In genomic region chr2:18560797-18561085, GRCh38 we compare ENCODE assay signal across 8 cellular contexts. TPM values are rescaled to one million over a fixed set of nuclear protein-coding genes. Genes with fewer than 3 reads are reported as not detected.
DNase-seq lines count a peak whose midpoint lies in the region; ATAC-seq and TF ChIP-seq lines count a peak whose summit lies in the region.

No MANE protein-coding gene starts in this region.

- BruUV-seq in A673 (replicated peaks; lab: Mats Ljungman, UMichigan) = no TSS peak

- H3K27ac ChIP-seq in A673 (ENCODE audit: low read depth, low read length, poor library complexity, severe bottlenecking) = peak overlapping the region; percentile 93
- peak overlapping the region; percentile 96 to 98 for H3K27ac ChIP-seq in tibial artery

- no peaks in the 10 kb centered on the region for H3K27me3 Mint-ChIP-seq in activated CD4-positive, alpha-beta memory T cell treated with anti-CD3 and anti-CD28 coated beads for 36 hours
- peaks cover 7 to 12% (median 8%) of the 10 kb centered on the region in 3 donors for H3K27me3 Mint-ChIP-seq in immature natural killer cell (ENCODE audit: low read depth in 3 of 3)

- DNase-seq in A673 (ENCODE audit: low spot score) (no peak), immature natural killer cell (no peak), tibial artery (no peak), superior temporal gyrus (ENCODE audit: extremely low spot score) (no peak)
- DNase-seq in activated CD4-positive, alpha-beta memory T cell treated with anti-CD3 and anti-CD28 coated beads for 36 hours = no peak
- DNase-seq in activated CD4-positive, CD25-positive, alpha-beta regulatory T cell (lab: John Stamatoyannopoulos, UW) = no peak

- H3K9me3 ChIP-seq in A673 (ENCODE audit: low read depth, low read length, poor library complexity, severe bottlenecking) = no peaks in the 10 kb centered on the region
- peaks cover 0 to 6% (median 4%) of the 10 kb centered on the region in 3 donors for H3K9me3 ChIP-seq in tibial artery

- H3K27ac Mint-ChIP-seq in activated CD4-positive, alpha-beta memory T cell treated with anti-CD3 and anti-CD28 coated beads for 36 hours = peak overlapping the region; percentile 86
- H3K27ac Mint-ChIP-seq in immature natural killer cell = peak overlapping the region; percentile 94 to 97 (median 95)

- TF ChIP-seq CTCF in A673 (conservative IDR thresholded peaks at IDR 0.05; ENCODE audit: low read depth, low read length) (no peak), tibial artery (IDR thresholded peaks at IDR 0.05) (no peak)

- ATAC-seq in GM21367 (IDR thresholded peaks at IDR 0.05; ENCODE audit: unreplicated experiment) (peak; percentile 1), HG03045 (IDR thresholded peaks at IDR 0.05; ENCODE audit: unreplicated experiment) (no peak)

- H3K4me1 Mint-ChIP-seq in activated CD4-positive, alpha-beta memory T cell treated with anti-CD3 and anti-CD28 coated beads for 36 hours (ENCODE audit: low read depth) = peaks cover 33% of the 10 kb centered on the region
- H3K4me1 Mint-ChIP-seq in immature natural killer cell = peaks cover 30 to 44% of the 10 kb centered on the region in 2 donors

- peak overlapping the region; percentile 90 for H3K4me3 Mint-ChIP-seq in activated CD4-positive, alpha-beta memory T cell treated with anti-CD3 and anti-CD28 coated beads for 36 hours
- H3K4me3 Mint-ChIP-seq in immature natural killer cell = peak overlapping the region; percentile 93 to 97 (median 93)

- no peaks in the 10 kb centered on the region for H3K9me3 Mint-ChIP-seq in activated CD4-positive, alpha-beta memory T cell treated with anti-CD3 and anti-CD28 coated beads for 36 hours
- H3K9me3 Mint-ChIP-seq in immature natural killer cell = peaks cover 0 to 7% (median 0%) of the 10 kb centered on the region in 6 donors

- intact Hi-C loops in A673 (cut with micrococcal nuclease; ENCODE audit: unreplicated experiment) = no loop called here
- intact Hi-C loops in activated CD4-positive, alpha-beta memory T cell treated with anti-CD3 and anti-CD28 coated beads for 36 hours (cut with micrococcal nuclease) = loop anchor here (1.0 to 5.0 kb wide), 5 partner anchors 16 to 1340 kb away; partner anchors contain the start of gene SMC6
- intact Hi-C loops in tibial artery (cut with DNase I; ENCODE audit: low total_unique reads) = no loop called here

- CTCF ChIA-PET in A673 (lab: Charles Lee) = no interaction called here
- CTCF ChIA-PET in activated CD4-positive, alpha-beta memory T cell treated with anti-CD3 and anti-CD28 coated beads for 36 hours (lab: Charles Lee) = interaction anchor here (1.3 kb wide), 1 partner anchor 10 kb away, joined by 3 read pairs; no protein-coding TSS in a partner anchor

- peaks cover 21% of the 10 kb centered on the region for H3K36me3 Mint-ChIP-seq in activated CD4-positive, alpha-beta memory T cell treated with anti-CD3 and anti-CD28 coated beads for 36 hours
- peaks cover 10 to 18% (median 11%) of the 10 kb centered on the region in 3 donors for H3K36me3 Mint-ChIP-seq in immature natural killer cell

- no peaks in the 10 kb centered on the region for H3K27me3 ChIP-seq in A673 (replicated peaks; ENCODE audit: insufficient read depth, low read depth, low read length, poor library complexity)
- no peaks in the 10 kb centered on the region for H3K27me3 ChIP-seq in tibial artery

- H3K4me1 ChIP-seq in A673 (ENCODE audit: insufficient read depth, low read length, poor library complexity, severe bottlenecking) = peaks cover 15% of the 10 kb centered on the region
- H3K4me1 ChIP-seq in tibial artery = peaks cover 0 to 43% (median 20%) of the 10 kb centered on the region in 4 donors

- H3K36me3 ChIP-seq in A673 (ENCODE audit: insufficient read depth, low read length, poor library complexity, severe bottlenecking) (peaks cover 6% of the 10 kb centered on the region), tibial artery (peaks cover 0 to 7% (median 6%) of the 10 kb centered on the region in 3 donors)

- POLR2A ChIA-PET in A673 (lab: Charles Lee; ENCODE audit: low non-redundant PET) = no interaction called here
- POLR2A ChIA-PET in activated CD4-positive, alpha-beta memory T cell treated with anti-CD3 and anti-CD28 coated beads for 36 hours (lab: Charles Lee) = interaction anchor here (1.0 to 2.2 kb wide), 6 partner anchors 8 to 1340 kb away, joined by 3 to 9 read pairs (median 5); no protein-coding TSS in a partner anchor

- H3K4me3 ChIP-seq in A673 (ENCODE audit: low read depth, low read length, poor library complexity, severe bottlenecking) (peak overlapping the region; percentile 94), tibial artery (peak overlapping the region; percentile 71 to 98)

RNA-seq across cellular contexts. Expression of gene RDH14, which starts 0.3 kb away (rescaled TPM):
- total RNA-seq in A673 (2021) = 19.0 and 22.1 TPM in 2 replicates
- 10 to 100 TPM; 14.1 to 14.4 TPM for total RNA-seq in activated CD4-positive, alpha-beta memory T cell treated with anti-CD3 and anti-CD28 coated beads for 36 hours
- polyA plus RNA-seq in immature natural killer cell = 10 to 100 TPM; 34.9 to 45.2 (median 36.7) TPM

RNA-seq across cellular contexts. Expression of gene NT5C1B, which starts 28.6 kb away (rescaled TPM):
- not detected in 2 replicates for total RNA-seq in A673 (2021)
- not detected for total RNA-seq in activated CD4-positive, alpha-beta memory T cell treated with anti-CD3 and anti-CD28 coated beads for 36 hours
- polyA plus RNA-seq in immature natural killer cell = under 1 TPM in 2 of 3 donors, not detected in 1; 0.21 to 0.61 TPM
